1 cellular context compared by ENCODE assay signal in genomic region chr14:32608880-32609279, GRCh38.
TF ChIP-seq lines count a peak whose summit lies in the region.

No MANE protein-coding gene starts in this region.

TF ChIP-seq in GM23338, 12 proteins besides CTCF, POLR2A, EP300 and RAD21 (continued from another document):
- TF ChIP-seq ZNF462 (CRISPR knock-in tag; IDR thresholded peaks at IDR 0.05) (no peak), JUNB (IDR thresholded peaks at IDR 0.05; ENCODE audit: unreplicated experiment) (no peak), ZNF114 (CRISPR knock-in tag; IDR thresholded peaks at IDR 0.05) (no peak), POLR2AphosphoS5 (IDR thresholded peaks at IDR 0.05; ENCODE audit: low read depth) (no peak), CREB1 (CRISPR knock-in tag; IDR thresholded peaks at IDR 0.05; ENCODE audit: low read depth) (no peak), STAT1 (IDR thresholded peaks at IDR 0.05; ENCODE audit: unreplicated experiment) (no peak), ZNF331 (CRISPR knock-in tag; IDR thresholded peaks at IDR 0.05; ENCODE audit: low read depth) (no peak), EZH2 (IDR thresholded peaks at IDR 0.05; ENCODE audit: low read depth, unreplicated experiment) (no peak), NANOG (IDR thresholded peaks at IDR 0.05; ENCODE audit: borderline replicate concordance) (no peak), ETS1 (IDR thresholded peaks at IDR 0.05) (no peak), EZH2phosphoT487 (IDR thresholded peaks at IDR 0.05; ENCODE audit: unreplicated experiment) (no peak)
